Comparison of ENCODE assay signal across 16 cellular contexts in genomic region chr3:45057557-45057956, GRCh38. TPM values are rescaled to one million over a fixed set of nuclear protein-coding genes. Genes with fewer than 3 reads are reported as not detected.
A peak's percentile ranks its signal among the peaks of the same experiment; 100 is the strongest.
DNase-seq lines count a peak whose midpoint lies in the region; ATAC-seq and TF ChIP-seq lines count a peak whose summit lies in the region.
"Had no signal": no experiment of that assay in that cellular context is flagged by ENCODE, and none has a peak within 500 bp of the region (broad histone marks: within the 10 kb centered on the region; RNA-seq: fewer than 3 reads in every experiment).

No MANE protein-coding gene starts in this region.

- DNase-seq in activated CD4-positive, alpha-beta T cell treated with anti-CD3 and anti-CD28 coated beads for 36 hours: peak; percentile 54
- no peak for DNase-seq in activated CD4-positive, alpha-beta T cell treated with anti-CD3 and anti-CD28 coated beads, Interleukin-2, amount 50 U/mL, for 1 hour
- peak; percentile 18 for DNase-seq in Calu3
- peak; percentile 29 for DNase-seq in activated CD8-positive, alpha-beta T cell treated with anti-CD3 and anti-CD28 coated beads, Interleukin-2, amount 10 ng/mL, durations not matched to agents 7 days and 5 days
- no peak for DNase-seq in osteocyte (ENCODE audit: extremely low spot score, unreplicated experiment)
- DNase-seq in foreskin fibroblast: no peak
- DNase-seq in dermis blood vessel endothelial cell: no peak
- no peak for DNase-seq in trophoblast cell
- DNase-seq: DMS53; effector CD4-positive, alpha-beta T cell; NCI-H1417 treated with DMSO at 0.1 percent for 48 hours; pancreas; stimulated activated CD4-positive, alpha-beta T cell treated with anti-CD3 and anti-CD28 coated beads, Interleukin-12 subunit alpha, Interleukin-12 subunit beta, amount 100 ng/mL, for 4 hours had no signal

- H3K4me3 Mint-ChIP-seq in activated CD4-positive, alpha-beta T cell treated with anti-CD3 and anti-CD28 coated beads for 36 hours: no peak overlapping the region
- H3K4me3 Mint-ChIP-seq in Calu3 (ENCODE audit: low read depth, unreplicated experiment): no peak overlapping the region
- no peak overlapping the region for H3K4me3 Mint-ChIP-seq in activated CD8-positive, alpha-beta T cell treated with anti-CD3 and anti-CD28 coated beads, Interleukin-2, amount 10 ng/mL, durations not matched to agents 7 days and 5 days
- H3K4me3 Mint-ChIP-seq in osteocyte (ENCODE audit: unreplicated experiment): no peak overlapping the region
- H3K4me3 Mint-ChIP-seq: activated naive CD8-positive, alpha-beta T cell had no signal

- H2BK120ac ChIP-seq in trophoblast cell (ENCODE audit: insufficient read depth, low read length, poor library complexity): no peak overlapping the region

- H3K9me3 Mint-ChIP-seq in activated CD4-positive, alpha-beta T cell treated with anti-CD3 and anti-CD28 coated beads for 36 hours (ENCODE audit: low read depth): no peaks in the 10 kb centered on the region
- H3K9me3 Mint-ChIP-seq in Calu3 (ENCODE audit: low read depth, unreplicated experiment) (peaks cover 2% of the 10 kb centered on the region), osteocyte (ENCODE audit: unreplicated experiment) (no peaks in the 10 kb centered on the region)
- no peaks in the 10 kb centered on the region for H3K9me3 Mint-ChIP-seq in activated CD8-positive, alpha-beta T cell treated with anti-CD3 and anti-CD28 coated beads, Interleukin-2, amount 10 ng/mL, durations not matched to agents 7 days and 5 days (ENCODE audit: insufficient read depth)

- no peak overlapping the region for H4K91ac ChIP-seq in trophoblast cell (ENCODE audit: low read depth, low read length)

- intact Hi-C loops in activated CD4-positive, alpha-beta T cell treated with anti-CD3 and anti-CD28 coated beads for 36 hours (cut with DNase I, micrococcal nuclease): no loop called here
- intact Hi-C loops in Calu3 (cut with micrococcal nuclease; ENCODE audit: unreplicated experiment): no loop called here

- no peak overlapping the region for H2BK5ac ChIP-seq in trophoblast cell (ENCODE audit: low read depth, low read length, poor library complexity)

- H3K18ac ChIP-seq in trophoblast cell (ENCODE audit: low read length): no peak overlapping the region

- no peak overlapping the region for H3K27ac ChIP-seq in trophoblast cell (ENCODE audit: low read depth, low read length)
- H3K27ac ChIP-seq: pancreas had no signal

- no peak overlapping the region for H3K14ac ChIP-seq in trophoblast cell (ENCODE audit: low read length)

- H3K9ac ChIP-seq in trophoblast cell (ENCODE audit: low read length): no peak overlapping the region

- no peak overlapping the region for H2BK12ac ChIP-seq in trophoblast cell (ENCODE audit: low read length)

- H3K4me2 ChIP-seq in trophoblast cell (ENCODE audit: low read length): no peak overlapping the region

- H3K27me3 ChIP-seq in trophoblast cell (ENCODE audit: insufficient read depth, low read length): no peaks in the 10 kb centered on the region
- H3K27me3 ChIP-seq: pancreas had no signal

- H3K27ac Mint-ChIP-seq in activated CD4-positive, alpha-beta T cell treated with anti-CD3 and anti-CD28 coated beads for 36 hours: no peak overlapping the region
- H3K27ac Mint-ChIP-seq in Calu3 (ENCODE audit: unreplicated experiment): peak overlapping the region; percentile 43
- H3K27ac Mint-ChIP-seq in activated CD8-positive, alpha-beta T cell treated with anti-CD3 and anti-CD28 coated beads, Interleukin-2, amount 10 ng/mL, durations not matched to agents 7 days and 5 days: no peak overlapping the region
- H3K27ac Mint-ChIP-seq in osteocyte (ENCODE audit: unreplicated experiment): peak overlapping the region; percentile 87
- H3K27ac Mint-ChIP-seq: activated naive CD8-positive, alpha-beta T cell had no signal

- peak; percentile 52 for ATAC-seq in activated CD4-positive, alpha-beta T cell treated with anti-CD3 and anti-CD28 coated beads for 36 hours
- ATAC-seq in activated CD8-positive, alpha-beta T cell treated with anti-CD3 and anti-CD28 coated beads, Interleukin-2, amount 10 ng/mL, durations not matched to agents 7 days and 5 days: no peak
- ATAC-seq: left lobe of liver had no signal

- H3K23ac ChIP-seq in trophoblast cell (ENCODE audit: low read length): no peak overlapping the region

- H3K4ac ChIP-seq in trophoblast cell (ENCODE audit: low read depth, low read length): no peak overlapping the region

- no peaks in the 10 kb centered on the region for H3K79me1 ChIP-seq in trophoblast cell (ENCODE audit: low read length)

- no peaks in the 10 kb centered on the region for H3K9me3 ChIP-seq in trophoblast cell (ENCODE audit: insufficient read depth, low read depth, low read length)
- H3K9me3 ChIP-seq: pancreas had no signal

- CTCF ChIA-PET in activated CD4-positive, alpha-beta T cell treated with anti-CD3 and anti-CD28 coated beads for 36 hours (lab: Charles Lee): interaction anchor here (0.6 to 6.6 kb wide), 4 partner anchors 16 to 724 kb away, joined by 3 to 57 read pairs (median 10); no protein-coding TSS in a partner anchor
- CTCF ChIA-PET in Calu3 (lab: Charles Lee): no interaction called here
- CTCF ChIA-PET in activated CD8-positive, alpha-beta T cell treated with anti-CD3 and anti-CD28 coated beads, Interleukin-2, amount 10 ng/mL, durations not matched to agents 7 days and 5 days (lab: Charles Lee): interaction anchor here (0.9 to 5.6 kb wide), 4 partner anchors 15 to 602 kb away, joined by 3 to 76 read pairs (median 20); no protein-coding TSS in a partner anchor

- H3K4me3 ChIP-seq in foreskin fibroblast (ENCODE audit: low read depth in 1 of 2, low read length in 2 of 2) (no peak overlapping the region), trophoblast cell (ENCODE audit: low read depth, low read length) (no peak overlapping the region)
- H3K4me3 ChIP-seq: pancreas had no signal

- POLR2A ChIA-PET in activated CD4-positive, alpha-beta T cell treated with anti-CD3 and anti-CD28 coated beads for 36 hours (lab: Charles Lee): no interaction called here
- POLR2A ChIA-PET in activated CD8-positive, alpha-beta T cell treated with anti-CD3 and anti-CD28 coated beads, Interleukin-2, amount 10 ng/mL, durations not matched to agents 7 days and 5 days (lab: Charles Lee): interaction anchor here (0.7 kb wide), 1 partner anchor 153 kb away, joined by 3 read pairs; no protein-coding TSS in a partner anchor

- no peaks in the 10 kb centered on the region for H3K36me3 ChIP-seq in trophoblast cell (ENCODE audit: control insufficient read depth in 1 of 2, insufficient read depth in 2 of 2, low read length in 2 of 2)
- H3K36me3 ChIP-seq: pancreas had no signal

- peaks cover 21% of the 10 kb centered on the region for H3K4me1 Mint-ChIP-seq in activated CD4-positive, alpha-beta T cell treated with anti-CD3 and anti-CD28 coated beads for 36 hours
- H3K4me1 Mint-ChIP-seq in Calu3 (ENCODE audit: low read depth, unreplicated experiment): peaks cover 57% of the 10 kb centered on the region
- H3K4me1 Mint-ChIP-seq in activated CD8-positive, alpha-beta T cell treated with anti-CD3 and anti-CD28 coated beads, Interleukin-2, amount 10 ng/mL, durations not matched to agents 7 days and 5 days (ENCODE audit: low read depth): peaks cover 23% of the 10 kb centered on the region
- H3K4me1 Mint-ChIP-seq in osteocyte (ENCODE audit: unreplicated experiment): peaks cover 68% of the 10 kb centered on the region

- no peaks in the 10 kb centered on the region for H3K36me3 Mint-ChIP-seq in activated CD4-positive, alpha-beta T cell treated with anti-CD3 and anti-CD28 coated beads for 36 hours (ENCODE audit: low read depth)
- H3K36me3 Mint-ChIP-seq in Calu3 (ENCODE audit: insufficient read depth, unreplicated experiment) (peaks cover 9% of the 10 kb centered on the region), osteocyte (ENCODE audit: unreplicated experiment) (no peaks in the 10 kb centered on the region)
- H3K36me3 Mint-ChIP-seq in activated CD8-positive, alpha-beta T cell treated with anti-CD3 and anti-CD28 coated beads, Interleukin-2, amount 10 ng/mL, durations not matched to agents 7 days and 5 days (ENCODE audit: low read depth): no peaks in the 10 kb centered on the region
- H3K36me3 Mint-ChIP-seq: activated naive CD8-positive, alpha-beta T cell had no signal

- BruUV-seq in Calu3 (replicated peaks; lab: Mats Ljungman, UMichigan): no TSS peak

- H4K12ac ChIP-seq in trophoblast cell (ENCODE audit: low read depth, low read length): no peak overlapping the region

- H2AK5ac ChIP-seq in trophoblast cell (ENCODE audit: low read length): no peak overlapping the region

- no peak overlapping the region for H2AFZ ChIP-seq in trophoblast cell (ENCODE audit: insufficient read depth, low read length, poor library complexity)

- H3K4me1 ChIP-seq in trophoblast cell (ENCODE audit: control insufficient read depth in 1 of 2, insufficient read depth in 2 of 2, low read length in 2 of 2): no peaks in the 10 kb centered on the region
- H3K4me1 ChIP-seq: pancreas had no signal

- no peaks in the 10 kb centered on the region for H3K79me2 ChIP-seq in trophoblast cell (ENCODE audit: control insufficient read depth, insufficient read depth, low read length, poor library complexity)

- H3K27me3 Mint-ChIP-seq in activated CD4-positive, alpha-beta T cell treated with anti-CD3 and anti-CD28 coated beads for 36 hours: no peaks in the 10 kb centered on the region
- H3K27me3 Mint-ChIP-seq in Calu3 (ENCODE audit: unreplicated experiment): no peaks in the 10 kb centered on the region
- peaks cover 16% of the 10 kb centered on the region for H3K27me3 Mint-ChIP-seq in activated CD8-positive, alpha-beta T cell treated with anti-CD3 and anti-CD28 coated beads, Interleukin-2, amount 10 ng/mL, durations not matched to agents 7 days and 5 days (ENCODE audit: low read depth)
- H3K27me3 Mint-ChIP-seq in osteocyte (ENCODE audit: unreplicated experiment): no peaks in the 10 kb centered on the region

- WGBS in trophoblast cell (ENCODE audit: extremely low coverage, insufficient coverage, insufficient read length): no CpG with 5 or more reads among the region's 3 CpGs

- H4K8ac ChIP-seq in trophoblast cell (ENCODE audit: low read depth, low read length): no peak overlapping the region

- TF ChIP-seq CTCF in Calu3 (IDR thresholded peaks at IDR 0.05; ENCODE audit: unreplicated experiment) (no peak), osteocyte (IDR thresholded peaks at IDR 0.05) (no peak), foreskin fibroblast (IDR thresholded peaks at IDR 0.05; ENCODE audit: low read depth, low read length) (no peak)

RNA-seq across cellular contexts. Expression of gene CLEC3B, which starts 31.5 kb away (rescaled TPM):
- not detected for total RNA-seq in activated CD4-positive, alpha-beta T cell treated with anti-CD3 and anti-CD28 coated beads for 36 hours
- total RNA-seq in Calu3 (2022): not detected in 2 replicates
- under 1 TPM; 0.29 TPM for total RNA-seq in activated CD8-positive, alpha-beta T cell treated with anti-CD3 and anti-CD28 coated beads, Interleukin-2, amount 10 ng/mL, durations not matched to agents 7 days and 5 days
- total RNA-seq in osteocyte: 166 and 181 TPM in 2 replicates
- total RNA-seq in dermis blood vessel endothelial cell: 0.88 and 6.3 TPM in 2 replicates
- polyA plus RNA-seq in trophoblast cell (2013): 0.14 and 0.29 TPM in 2 replicates
- total RNA-seq: A172 had no signal

Comparison
In these comparisons a context has a peak if more than half of its experiments do, and no peak if none do; other contexts are left out.
1. DNase-seq: peak in activated CD4-positive, alpha-beta T cell treated with anti-CD3 and anti-CD28 coated beads for 36 hours (single experiment), Calu3 (single experiment) and activated CD8-positive, alpha-beta T cell treated with anti-CD3 and anti-CD28 coated beads, Interleukin-2, amount 10 ng/mL, durations not matched to agents 7 days and 5 days (single experiment); none in activated CD4-positive, alpha-beta T cell treated with anti-CD3 and anti-CD28 coated beads, Interleukin-2, amount 50 U/mL, for 1 hour (single experiment), osteocyte (single experiment), foreskin fibroblast (0 of 2), dermis blood vessel endothelial cell (single experiment) and trophoblast cell (0 of 2).
2. H3K27ac Mint-ChIP-seq: peak in Calu3 (single experiment) and osteocyte (single experiment); none in activated CD4-positive, alpha-beta T cell treated with anti-CD3 and anti-CD28 coated beads for 36 hours (single experiment) and activated CD8-positive, alpha-beta T cell treated with anti-CD3 and anti-CD28 coated beads, Interleukin-2, amount 10 ng/mL, durations not matched to agents 7 days and 5 days (single experiment).
3. RNA of gene CLEC3B, which starts 31.5 kb away (total RNA-seq): 166 to 181 TPM in osteocyte; 0.88 to 6.3 TPM in dermis blood vessel endothelial cell, 0.29 TPM in activated CD8-positive, alpha-beta T cell treated with anti-CD3 and anti-CD28 coated beads, Interleukin-2, amount 10 ng/mL, durations not matched to agents 7 days and 5 days, not detected in Calu3 and not detected in activated CD4-positive, alpha-beta T cell treated with anti-CD3 and anti-CD28 coated beads for 36 hours; every median in the first group is over 10 times any median in the second.